In the genomic region with DNA sequence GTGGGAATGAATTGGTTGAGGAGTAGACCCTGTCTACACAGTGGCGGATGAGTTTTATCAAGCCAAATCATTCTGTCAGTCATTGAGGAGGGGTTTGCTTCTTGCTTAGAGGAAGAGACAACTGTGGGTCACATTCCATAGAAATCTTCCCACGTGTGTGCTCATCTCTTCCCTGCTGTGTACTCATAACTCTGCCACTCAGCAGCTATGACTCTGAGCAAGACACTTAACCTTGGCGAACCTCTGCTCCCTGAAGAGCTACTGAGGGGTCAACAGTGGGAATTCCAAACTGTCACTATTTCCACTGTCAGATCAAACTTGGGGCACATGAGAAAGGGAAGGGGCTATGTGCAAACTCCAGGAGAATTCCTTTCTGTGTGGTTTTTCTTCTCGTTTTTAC, we compare ENCODE assay signal across 19 cellular contexts.
DNase-seq lines count a peak whose midpoint lies in the region; ATAC-seq and TF ChIP-seq lines count a peak whose summit lies in the region.
"Had no signal": no experiment of that assay in that cellular context is flagged by ENCODE, and none has a peak within 500 bp of the region (broad histone marks: within the 10 kb centered on the region; RNA-seq: fewer than 3 reads in every experiment).

No MANE protein-coding gene starts in this region.

- TF ChIP-seq CTCF in foreskin fibroblast (IDR thresholded peaks at IDR 0.05; ENCODE audit: low read depth, low read length) (no peak), nephron (IDR thresholded peaks at IDR 0.05; ENCODE audit: unreplicated experiment in 3 of 3) (no peak), right lobe of liver (IDR thresholded peaks at IDR 0.05) (no peak)

- peak; percentile 24 for DNase-seq in AG20443 (ENCODE audit: low spot score)
- no peak for DNase-seq in HEK293T (ENCODE audit: extremely low spot score)
- peak; percentile 19 to 20 for DNase-seq in foreskin fibroblast
- no peak for DNase-seq in head of caudate nucleus
- DNase-seq in right lobe of liver: no peak
- no peak for DNase-seq in kidney tubule cell (ENCODE audit: low spot score)
- DNase-seq: 8988T, H9, MV-4-11, NCI-H2081, NCI-H2171 treated with DMSO at 0.1 percent for 48 hours, NCI-H524 treated with DMSO at 0.1 percent for 48 hours, NCI-H82, Peyer's patch, SJCRH30 had no signal

- intact Hi-C loops in head of caudate nucleus (cut with DNase I) (no loop called here), right lobe of liver (cut with DNase I) (no loop called here)

- H3K4me3 Mint-ChIP-seq in nephron: no peak overlapping the region
- H3K4me3 Mint-ChIP-seq: CD14-positive monocyte, H9, IgD-negative memory B cell had no signal

- no peaks in the 10 kb centered on the region for H3K27me3 ChIP-seq in right lobe of liver
- H3K27me3 ChIP-seq: Peyer's patch, SJCRH30 had no signal

- no peak for ATAC-seq in HG03520 (IDR thresholded peaks at IDR 0.05; ENCODE audit: unreplicated experiment)
- no peak for ATAC-seq in right lobe of liver

- peaks cover 17% of the 10 kb centered on the region for H3K4me1 Mint-ChIP-seq in nephron
- H3K4me1 Mint-ChIP-seq: CD14-positive monocyte had no signal

- H3K27me3 Mint-ChIP-seq in nephron (ENCODE audit: low read depth): peaks cover 26% of the 10 kb centered on the region
- H3K27me3 Mint-ChIP-seq: IgD-negative memory B cell had no signal

- CTCF ChIA-PET in HEK293T (lab: Yijun Ruan, JAX): no interaction called here

- H3K4me1 ChIP-seq in right lobe of liver: peaks cover 0 to 16% (median 6%) of the 10 kb centered on the region in 4 donors
- H3K4me1 ChIP-seq: Peyer's patch, SJCRH30 had no signal

- peak overlapping the region; percentile 26 to 46 for H3K4me3 ChIP-seq in foreskin fibroblast (ENCODE audit: low read depth in 1 of 2, low read length in 2 of 2)
- no peak overlapping the region for H3K4me3 ChIP-seq in right lobe of liver
- H3K4me3 ChIP-seq: Peyer's patch, SJCRH30 had no signal

- peaks cover 5% of the 10 kb centered on the region for H3K36me3 Mint-ChIP-seq in nephron (ENCODE audit: low read depth)
- H3K36me3 Mint-ChIP-seq: CD14-positive monocyte had no signal

- H3K36me3 ChIP-seq in right lobe of liver: no peaks in the 10 kb centered on the region
- H3K36me3 ChIP-seq: Peyer's patch, SJCRH30 had no signal

- no peaks in the 10 kb centered on the region for H3K9me3 ChIP-seq in right lobe of liver
- H3K9me3 ChIP-seq: Peyer's patch had no signal

- peak overlapping the region; percentile 52 to 90 (median 83) for H3K27ac Mint-ChIP-seq in nephron
- H3K27ac Mint-ChIP-seq: CD14-positive monocyte, H9, IgD-negative memory B cell had no signal

- H3K9me3 Mint-ChIP-seq in nephron: no peaks in the 10 kb centered on the region

- WGBS in right lobe of liver (ENCODE audit: insufficient coverage, low coverage, low lambda C conversion rate, missing lambda C conversion rate): 56% methylated on average over 3 of the region's 4 CpGs

- POLR2A ChIA-PET in HEK293T (lab: Yijun Ruan, JAX): no interaction called here

- no peak overlapping the region for H3K27ac ChIP-seq in right lobe of liver
- H3K27ac ChIP-seq: Peyer's patch, SJCRH30 had no signal

- no peak for TF ChIP-seq POLR2A in right lobe of liver (IDR thresholded peaks at IDR 0.05)

TF ChIP-seq in HEK293T, 16 proteins besides CTCF, POLR2A, EP300 and RAD21:
- TF ChIP-seq BHLHE40 (IDR thresholded peaks at IDR 0.05; ENCODE audit: borderline replicate concordance): no peak
- TF ChIP-seq, protein P1, sequence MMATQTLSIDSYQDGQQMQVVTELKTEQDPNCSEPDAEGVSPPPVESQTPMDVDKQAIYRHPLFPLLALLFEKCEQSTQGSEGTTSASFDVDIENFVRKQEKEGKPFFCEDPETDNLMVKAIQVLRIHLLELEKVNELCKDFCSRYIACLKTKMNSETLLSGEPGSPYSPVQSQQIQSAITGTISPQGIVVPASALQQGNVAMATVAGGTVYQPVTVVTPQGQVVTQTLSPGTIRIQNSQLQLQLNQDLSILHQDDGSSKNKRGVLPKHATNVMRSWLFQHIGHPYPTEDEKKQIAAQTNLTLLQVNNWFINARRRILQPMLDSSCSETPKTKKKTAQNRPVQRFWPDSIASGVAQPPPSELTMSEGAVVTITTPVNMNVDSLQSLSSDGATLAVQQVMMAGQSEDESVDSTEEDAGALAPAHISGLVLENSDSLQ (IDR thresholded peaks at IDR 0.05): peak; percentile 79

Comparison
In these comparisons a context has a peak if more than half of its experiments do, and no peak if none do; other contexts are left out.
1. DNase-seq: peak in AG20443 (single experiment) and foreskin fibroblast (2 of 2); none in HEK293T (single experiment), head of caudate nucleus (0 of 42), right lobe of liver (0 of 3) and kidney tubule cell (single experiment).
2. H3K4me3 ChIP-seq: peak in foreskin fibroblast (2 of 2); none in right lobe of liver (0 of 3).